8 cellular contexts compared by ENCODE assay signal in genomic region chr3:151135548-151136337, GRCh38. TPM values are rescaled to one million over a fixed set of nuclear protein-coding genes. Genes with fewer than 3 reads are reported as not detected.
DNase-seq lines count a peak whose midpoint lies in the region; ATAC-seq and TF ChIP-seq lines count a peak whose summit lies in the region.

No MANE protein-coding gene starts in this region.

- no CpG with 5 or more reads among the region's 5 CpGs for WGBS in mesendoderm (ENCODE audit: extremely low coverage, insufficient coverage, low lambda C conversion rate)

- H3K27ac ChIP-seq in DND-41 (ENCODE audit: low read length), result peak overlapping the region; percentile 90
- H3K27ac ChIP-seq in mesendoderm (ENCODE audit: low read depth, low read length), result no peak overlapping the region

- no peak overlapping the region for H3K23ac ChIP-seq in mesendoderm (ENCODE audit: low read length)

- no peaks in the 10 kb centered on the region for H3K9me3 ChIP-seq in DND-41 (ENCODE audit: insufficient read depth, low read length, severe bottlenecking)

- H2BK15ac ChIP-seq in mesendoderm (replicated peaks; ENCODE audit: low read depth), result no peak overlapping the region

- H3K4me3 ChIP-seq in DND-41 (ENCODE audit: low read depth in 1 of 2, low read length in 2 of 2) (peak overlapping the region in 1 of 2 experiments; percentile 50; a peak in 2 of 4 replicates), mesendoderm (ENCODE audit: low read length) (no peak overlapping the region)

- peak overlapping the region; percentile 40 for H2AFZ ChIP-seq in DND-41 (ENCODE audit: low read depth, low read length)

- peak; percentile 90 for ATAC-seq in DND-41 (ENCODE audit: insufficient read depth, low read depth)
- peak; percentile 69 for ATAC-seq in HG03159 (IDR thresholded peaks at IDR 0.05; ENCODE audit: unreplicated experiment)
- no peak for ATAC-seq in HG02610 (IDR thresholded peaks at IDR 0.05; ENCODE audit: unreplicated experiment)

- no peak overlapping the region for H2BK5ac ChIP-seq in mesendoderm (ENCODE audit: low read length)

- H3K4me1 ChIP-seq in DND-41 (ENCODE audit: insufficient read depth, low read length) (peaks cover 34% of the 10 kb centered on the region), mesendoderm (ENCODE audit: control insufficient read depth, low read depth, low read length) (no peaks in the 10 kb centered on the region)

- H3K4ac ChIP-seq in mesendoderm (ENCODE audit: low read depth, low read length), result no peak overlapping the region

- DNase-seq in DND-41 (peak; percentile 83), UCSD-AML1 (lab: John Stamatoyannopoulos, UW; ENCODE audit: unreplicated experiment) (peak; percentile 46), mesendoderm (peak; percentile 13), NOMO-1 (lab: John Stamatoyannopoulos, UW; ENCODE audit: unreplicated experiment in 2 of 2) (no peak), NCI-H524 treated with DMSO at 0.1 percent for 48 hours (lab: John Stamatoyannopoulos, UW) (no peak), occipital lobe (lab: John Stamatoyannopoulos, UW) (no peak)

- H3K9ac ChIP-seq in DND-41 (ENCODE audit: low read depth, low read length) (peak overlapping the region; percentile 43), mesendoderm (ENCODE audit: low read length) (no peak overlapping the region)

- H4K8ac ChIP-seq in mesendoderm (ENCODE audit: low read depth, low read length), result no peak overlapping the region

- H3K4me2 ChIP-seq in DND-41 (ENCODE audit: insufficient read depth, low read length), result peak overlapping the region; percentile 76
- no peak overlapping the region for H3K4me2 ChIP-seq in mesendoderm (ENCODE audit: low read length)

- H3K36me3 ChIP-seq in DND-41 (ENCODE audit: insufficient read depth, low read length), result no peaks in the 10 kb centered on the region
- no peaks in the 10 kb centered on the region for H3K36me3 ChIP-seq in mesendoderm (ENCODE audit: control insufficient read depth, insufficient read depth, low read length)

- no peaks in the 10 kb centered on the region for H4K20me1 ChIP-seq in DND-41 (ENCODE audit: insufficient read depth, low read length)

- peak; percentile 52 for TF ChIP-seq CTCF in DND-41 (IDR thresholded peaks at IDR 0.05; ENCODE audit: borderline replicate concordance, extremely low read depth, low read length, poor library complexity, severe bottlenecking)

- no peak overlapping the region for H2AK5ac ChIP-seq in mesendoderm (ENCODE audit: low read length)

- no peak overlapping the region for H4K5ac ChIP-seq in mesendoderm (ENCODE audit: low read length)

- H3K27me3 ChIP-seq in DND-41 (ENCODE audit: insufficient read depth, low read length, poor library complexity), result no peaks in the 10 kb centered on the region
- no peaks in the 10 kb centered on the region for H3K27me3 ChIP-seq in mesendoderm (ENCODE audit: insufficient read depth, low read length, poor library complexity)

- no peak overlapping the region for H3K18ac ChIP-seq in mesendoderm (ENCODE audit: low read length)

- no peak overlapping the region for H3K56ac ChIP-seq in mesendoderm (ENCODE audit: low read length)

- H3K79me2 ChIP-seq in DND-41 (ENCODE audit: insufficient read depth, low read length) (no peaks in the 10 kb centered on the region), mesendoderm (ENCODE audit: control insufficient read depth, insufficient read depth, low read length) (no peaks in the 10 kb centered on the region)

- H3K79me1 ChIP-seq in mesendoderm (ENCODE audit: low read length), result peaks cover 1% of the 10 kb centered on the region

- no peak overlapping the region for H2BK120ac ChIP-seq in mesendoderm (ENCODE audit: low read depth, low read length)

RNA-seq across cellular contexts. Expression of gene MED12L, which starts 50.3 kb away (rescaled TPM):
- 2.4 TPM for polyA plus RNA-seq in mesendoderm (2013, experiment 1 of 2)
- 3.3 TPM for polyA plus RNA-seq in mesendoderm (2013, experiment 2 of 2)
- 6.1 TPM for total RNA-seq in occipital lobe

Comparison
In these comparisons a context has a peak if more than half of its experiments do, and no peak if none do; other contexts are left out.
1. DNase-seq: peak in DND-41 (single experiment), UCSD-AML1 (single experiment) and mesendoderm (single experiment); none in NOMO-1 (0 of 2), NCI-H524 treated with DMSO at 0.1 percent for 48 hours (single experiment) and occipital lobe (single experiment).